Comparison of ENCODE assay signal across 15 cellular contexts in genomic region chr22:49815641-49816071, GRCh38. TPM values are rescaled to one million over a fixed set of nuclear protein-coding genes. Genes with fewer than 3 reads are reported as not detected.
DNase-seq lines count a peak whose midpoint lies in the region; ATAC-seq, FAIRE-seq and TF ChIP-seq lines count a peak whose summit lies in the region.
"Had no signal": no experiment of that assay in that cellular context is flagged by ENCODE, and none has a peak within 500 bp of the region (broad histone marks: within the 10 kb centered on the region; RNA-seq: fewer than 3 reads in every experiment).

No MANE protein-coding gene starts in this region.

- peaks cover 99% of the 10 kb centered on the region for H3K79me2 ChIP-seq in PC-3 (ENCODE audit: low read length)
- peaks cover 67% of the 10 kb centered on the region for H3K79me2 ChIP-seq in GM12878 (ENCODE audit: control insufficient read depth, insufficient read depth, low read length)

- peaks cover 57% of the 10 kb centered on the region for H3K4me1 Mint-ChIP-seq in activated CD4-positive, alpha-beta T cell treated with anti-CD3 and anti-CD28 coated beads, Interleukin-2, amount 10 ng/mL, durations not matched to agents 7 days and 5 days
- H3K4me1 Mint-ChIP-seq in natural killer cell = peaks cover 54 to 71% of the 10 kb centered on the region in 2 donors
- H3K4me1 Mint-ChIP-seq in HFFc6 (ENCODE audit: low read depth) = peaks cover 10% of the 10 kb centered on the region

- H3K27ac Mint-ChIP-seq in activated CD4-positive, alpha-beta T cell treated with anti-CD3 and anti-CD28 coated beads, Interleukin-2, amount 10 ng/mL, durations not matched to agents 7 days and 5 days = no peak overlapping the region
- H3K27ac Mint-ChIP-seq in natural killer cell (peak overlapping the region in 1 of 2 donors; percentile 69), HFFc6 (no peak overlapping the region)
- H3K27ac Mint-ChIP-seq: dendritic cell treated with granulocyte-macrophage colony-stimulating factor and Interleukin-4, amounts not matched to agents 40 ng/mL and 50 ng/mL, for 4 days had no signal

- H3K27me3 ChIP-seq in PC-3 (ENCODE audit: low read length) (no peaks in the 10 kb centered on the region), GM12878 (replicated peaks in 1 of 2; ENCODE audit: control insufficient read depth in 2 of 2, insufficient read depth in 2 of 2, low read length in 1 of 2) (no peaks in the 10 kb centered on the region), SJCRH30 (no peaks in the 10 kb centered on the region)
- H3K27me3 ChIP-seq: spleen, tibial nerve had no signal

- H3K9me3 ChIP-seq in PC-3 (ENCODE audit: low read length) (no peaks in the 10 kb centered on the region), GM12878 (replicated peaks; ENCODE audit: control insufficient read depth, insufficient read depth, low read length) (no peaks in the 10 kb centered on the region), SJCRH30 (replicated peaks) (no peaks in the 10 kb centered on the region)
- H3K9me3 ChIP-seq: spleen, tibial nerve had no signal

- peak; percentile 23 for FAIRE-seq in GM12878 (lab: Jason Lieb, UNC)

- DNase-seq in activated CD4-positive, alpha-beta T cell treated with anti-CD3 and anti-CD28 coated beads, Interleukin-2, amount 50 U/mL, for 48 hours = peak; percentile 12 to 34
- no peak for DNase-seq in activated CD4-positive, alpha-beta T cell treated with anti-CD3 and anti-CD28 coated beads, Interleukin-2, amount 10 ng/mL, durations not matched to agents 7 days and 5 days
- DNase-seq in PC-3 (peak; percentile 70), GM12878 (ENCODE audit: low read depth, low spot score) (peak; percentile 15), natural killer cell (no peak), SJCRH30 (no peak), HFFc6 (no peak)
- DNase-seq: activated CD4-positive, CD25-positive, alpha-beta regulatory T cell treated with anti-CD3 and anti-CD28 coated beads, Interleukin-2, amount 50 U/mL, for 72 hours; mesenchymal stem cell; NCI-H1105; spleen had no signal

- no peak overlapping the region for H3K4me3 Mint-ChIP-seq in activated CD4-positive, alpha-beta T cell treated with anti-CD3 and anti-CD28 coated beads, Interleukin-2, amount 10 ng/mL, durations not matched to agents 7 days and 5 days
- H3K4me3 Mint-ChIP-seq in natural killer cell = peak overlapping the region; percentile 17
- no peak overlapping the region for H3K4me3 Mint-ChIP-seq in HFFc6
- H3K4me3 Mint-ChIP-seq: activated naive CD4-positive, alpha-beta T cell treated with anti-CD3 and anti-CD28 coated beads, Interleukin-2, amount 50 U/mL, for 24 hours; dendritic cell treated with granulocyte-macrophage colony-stimulating factor and Interleukin-4, amounts not matched to agents 40 ng/mL and 50 ng/mL, for 4 days had no signal

- peaks cover 15% of the 10 kb centered on the region for H3K4me1 ChIP-seq in PC-3 (ENCODE audit: insufficient read depth, low read length)
- peaks cover 8% of the 10 kb centered on the region for H3K4me1 ChIP-seq in GM12878 (ENCODE audit: control insufficient read depth, insufficient read depth, low read length)
- H3K4me1 ChIP-seq in SJCRH30 = no peaks in the 10 kb centered on the region

- SMC1A ChIA-PET in GM12878 (lab: Charles Lee; ENCODE audit: uncharacterized antibody, unreplicated experiment) = no interaction called here

- peak overlapping the region; percentile 76 for H3K4me2 ChIP-seq in PC-3 (ENCODE audit: low read length)
- no peak overlapping the region for H3K4me2 ChIP-seq in GM12878 (ENCODE audit: control insufficient read depth, insufficient read depth)

- no peak for TF ChIP-seq RAD21 in GM12878 (IDR thresholded peaks at IDR 0.05; ENCODE audit: insufficient read depth, low read depth, low read length)

- no peak overlapping the region for H3K9ac ChIP-seq in PC-3 (ENCODE audit: low read length)
- H3K9ac ChIP-seq in GM12878 (ENCODE audit: control insufficient read depth, insufficient read depth, low read length) = no peak overlapping the region; the same call in 1 of the 2 replicates

- H3K27me3 Mint-ChIP-seq in activated CD4-positive, alpha-beta T cell treated with anti-CD3 and anti-CD28 coated beads, Interleukin-2, amount 10 ng/mL, durations not matched to agents 7 days and 5 days = no peaks in the 10 kb centered on the region
- H3K27me3 Mint-ChIP-seq in natural killer cell (ENCODE audit: low read depth in 2 of 2) = no peaks in the 10 kb centered on the region
- peaks cover 2% of the 10 kb centered on the region; the same call in 1 of the 2 replicates for H3K27me3 Mint-ChIP-seq in HFFc6 (ENCODE audit: insufficient read depth)
- H3K27me3 Mint-ChIP-seq: activated naive CD4-positive, alpha-beta T cell treated with anti-CD3 and anti-CD28 coated beads, Interleukin-2, amount 50 U/mL, for 24 hours; dendritic cell treated with granulocyte-macrophage colony-stimulating factor and Interleukin-4, amounts not matched to agents 40 ng/mL and 50 ng/mL, for 4 days had no signal

- H3K9me3 Mint-ChIP-seq in activated CD4-positive, alpha-beta T cell treated with anti-CD3 and anti-CD28 coated beads, Interleukin-2, amount 10 ng/mL, durations not matched to agents 7 days and 5 days = no peaks in the 10 kb centered on the region
- H3K9me3 Mint-ChIP-seq in natural killer cell (no peaks in the 10 kb centered on the region), HFFc6 (no peaks in the 10 kb centered on the region)
- H3K9me3 Mint-ChIP-seq: activated naive CD4-positive, alpha-beta T cell treated with anti-CD3 and anti-CD28 coated beads, Interleukin-2, amount 50 U/mL, for 24 hours; dendritic cell treated with granulocyte-macrophage colony-stimulating factor and Interleukin-4, amounts not matched to agents 40 ng/mL and 50 ng/mL, for 4 days had no signal

- no peaks in the 10 kb centered on the region for H3K9me2 ChIP-seq in PC-3 (replicated peaks; ENCODE audit: low read length)

- BruUV-seq in PC-3 (replicated peaks; lab: Mats Ljungman, UMichigan) (no TSS peak), GM12878 (replicated peaks; lab: Mats Ljungman, UMichigan) (no TSS peak)

- POLR2A ChIA-PET in activated CD4-positive, alpha-beta T cell treated with anti-CD3 and anti-CD28 coated beads, Interleukin-2, amount 10 ng/mL, durations not matched to agents 7 days and 5 days (lab: Charles Lee) = no interaction called here
- POLR2A ChIA-PET in PC-3 (lab: Charles Lee; ENCODE audit: unreplicated experiment) = no interaction called here
- POLR2A ChIA-PET in GM12878 (lab: Charles Lee) = no interaction called here

- ATAC-seq in PC-3 = peak; percentile 86
- peak; percentile 68 for ATAC-seq in GM12878
- ATAC-seq in natural killer cell = peak in 1 of 3 donors; percentile 9
- ATAC-seq in GM18870 (IDR thresholded peaks at IDR 0.05; ENCODE audit: unreplicated experiment) = no peak

- H3K36me3 Mint-ChIP-seq in activated CD4-positive, alpha-beta T cell treated with anti-CD3 and anti-CD28 coated beads, Interleukin-2, amount 10 ng/mL, durations not matched to agents 7 days and 5 days (ENCODE audit: low read depth) = peaks cover 61% of the 10 kb centered on the region
- H3K36me3 Mint-ChIP-seq in natural killer cell = no peaks in the 10 kb centered on the region
- peaks cover 15% of the 10 kb centered on the region; the same call in 1 of the 2 replicates for H3K36me3 Mint-ChIP-seq in HFFc6 (ENCODE audit: low read depth)

- H4K20me1 ChIP-seq in PC-3 (ENCODE audit: low read length) = peaks cover 58% of the 10 kb centered on the region; the same call in 1 of the 2 replicates
- peaks cover 3% of the 10 kb centered on the region for H4K20me1 ChIP-seq in GM12878 (ENCODE audit: control insufficient read depth, insufficient read depth)

- TF ChIP-seq EP300 in GM12878 (IDR thresholded peaks at IDR 0.05; ENCODE audit: borderline replicate concordance in 1 of 2, control insufficient read depth in 1 of 2, low read depth in 2 of 2, low read length in 2 of 2) = no peak

- 43% methylated on average over 15 of the region's 15 CpGs for WGBS in GM12878 (ENCODE audit: insufficient coverage, insufficient replicate concordance, low lambda C conversion rate, missing lambda C conversion rate)

- H2AFZ ChIP-seq in PC-3 (ENCODE audit: low read length) = no peak overlapping the region
- no peak overlapping the region for H2AFZ ChIP-seq in GM12878 (ENCODE audit: control insufficient read depth, low read depth, low read length)

- H3K36me3 ChIP-seq in PC-3 (ENCODE audit: low read depth, low read length) (peaks cover 6% of the 10 kb centered on the region; the same call in 1 of the 2 replicates), GM12878 (ENCODE audit: control insufficient read depth in 2 of 2, insufficient read depth in 2 of 2, low read length in 1 of 2) (peaks cover 15 to 34% of the 10 kb centered on the region in 2 experiments), SJCRH30 (peaks cover 95% of the 10 kb centered on the region)

- TF ChIP-seq POLR2A in GM12878 (IDR thresholded peaks at IDR 0.05; ENCODE audit: low read depth, low read length) = no peak; the same call in none of the 2 replicates

- RAD21 ChIA-PET in GM12878 (lab: Charles Lee; ENCODE audit: unreplicated experiment) = no interaction called here

- H3K27ac ChIP-seq in PC-3 (ENCODE audit: low read length) (peak overlapping the region; percentile 41; the same call in 1 of the 2 replicates), GM12878 (ENCODE audit: control insufficient read depth, insufficient read depth) (no peak overlapping the region), SJCRH30 (no peak overlapping the region)
- H3K27ac ChIP-seq: spleen, tibial nerve had no signal

- TF ChIP-seq CTCF in PC-3 (conservative IDR thresholded peaks at IDR 0.05; ENCODE audit: low read depth, low read length) (no peak), GM12878 (IDR thresholded peaks at IDR 0.05 in 2 of 3, conservative IDR thresholded peaks at IDR 0.05 in 1 of 3; ENCODE audit: control insufficient read depth in 2 of 3, extremely low read depth in 1 of 3, insufficient read depth in 1 of 3, low read depth in 3 of 3, low read length in 3 of 3) (no peak; a peak in 1 of 6 replicates), natural killer cell (IDR thresholded peaks at IDR 0.05) (no peak), HFFc6 (IDR thresholded peaks at IDR 0.05) (no peak)

- H3F3A ChIP-seq in PC-3 (ENCODE audit: low read length, unreplicated experiment) = no peaks in the 10 kb centered on the region

- CTCF ChIA-PET in activated CD4-positive, alpha-beta T cell treated with anti-CD3 and anti-CD28 coated beads, Interleukin-2, amount 10 ng/mL, durations not matched to agents 7 days and 5 days (lab: Charles Lee) = no interaction called here
- CTCF ChIA-PET in PC-3 (lab: Charles Lee) = no interaction called here
- CTCF ChIA-PET in GM12878 (lab: Yijun Ruan, JAX) = no interaction called here

- intact Hi-C loops in PC-3 (cut with micrococcal nuclease) = no loop called here
- intact Hi-C loops in GM12878 (cut with micrococcal nuclease; ENCODE audit: unreplicated experiment) = no loop called here
- intact Hi-C loops in natural killer cell (cut with micrococcal nuclease) = no loop called here

- in situ Hi-C loops in GM12878 (cut with MboI) = no loop called here

- H3K4me3 ChIP-seq in PC-3 (ENCODE audit: low read length) = peak overlapping the region; percentile 43; the same call in 1 of the 2 replicates
- H3K4me3 ChIP-seq in GM12878 = no peak overlapping the region
- no peak overlapping the region for H3K4me3 ChIP-seq in SJCRH30
- H3K4me3 ChIP-seq: spleen, tibial nerve had no signal

RNA-seq across cellular contexts. Expression of gene BRD1, which starts 12.0 kb away (rescaled TPM):
- 10 to 100 TPM; 46.9 to 49.2 TPM for total RNA-seq in activated CD4-positive, alpha-beta T cell treated with anti-CD3 and anti-CD28 coated beads, Interleukin-2, amount 10 ng/mL, durations not matched to agents 7 days and 5 days
- total RNA-seq in PC-3 (2014; rRNA removed) (19.1 and 23.0 TPM in 2 replicates), GM12878 (2014; rRNA removed) (15.2 and 16.4 TPM in 2 replicates), GM12878 (2014; rRNA removed; fragmentation: Illumina TruSeq; extraction: Trizol) (11.7 and 12.3 TPM in 2 replicates), GM12878 (2021) (26.4 and 26.9 TPM in 2 replicates), natural killer cell (100 to 1,000 TPM; 126 to 154 (median 132) TPM)
- 53.3 and 67.3 TPM in 2 replicates for total RNA-seq in GM12878 (2013; cell fraction: nucleolus; rRNA removed)
- 6.0 TPM for polyA plus RNA-seq in GM12878 (2011; ENCODE audit: low read depth)
- polyA plus RNA-seq in GM12878 (2011; rRNA removed) (4.1 and 4.8 TPM in 2 replicates), GM12878 (2014; fragmentation: Illumina TruSeq; extraction: Trizol) (4.2 and 9.4 TPM in 2 replicates), GM12878 (2014; fragmentation: Nextera tagmentation; extraction: Ambion mirVana) (1 to 10 TPM in 1 of 2 experiments, under 1 TPM in 1; 0.90 to 2.1 TPM), GM12878 (2014; rRNA removed) (17.9 and 19.0 TPM in 2 replicates), GM12878 (2016; fragmentation: Nextera tagmentation; extraction: Ambion mirVana) (1 to 10 TPM; 2.9 to 3.2 TPM)
- polyA plus RNA-seq in GM12878 (2011; cell fraction: cytosol; rRNA removed) = 5.0 TPM in 2 replicates
- 30.6 and 48.0 TPM in 2 replicates for polyA plus RNA-seq in GM12878 (2011; cell fraction: nucleus; rRNA removed)
- 13.8 and 14.2 TPM in 2 replicates for polyA plus RNA-seq in GM12878 (2012)
- 7.3 and 10.7 TPM in 2 replicates for polyA minus RNA-seq in GM12878 (2011; rRNA and poly(A)+ RNA removed)
- 5.3 and 5.6 TPM in 2 replicates for polyA minus RNA-seq in GM12878 (2011; cell fraction: cytosol; rRNA and poly(A)+ RNA removed)
- polyA minus RNA-seq in GM12878 (2011; cell fraction: nucleus; rRNA and poly(A)+ RNA removed) = 14.0 and 24.9 TPM in 2 replicates
- 41.0 and 44.7 TPM in 2 replicates for total RNA-seq in SJCRH30 (2014; rRNA removed; shearing (Covaris generic))
- total RNA-seq in HFFc6 (2021; fragmentation: NEBNext Ultra II Directional; extraction: Animal tissue kit (Norgen Biotek cat#: 25700)) = 10 to 100 TPM; 17.2 to 20.8 (median 18.1) TPM

RNA-seq across cellular contexts. Expression of gene ZBED4, which starts 38.0 kb away (rescaled TPM):
- 10 to 100 TPM; 20.0 to 20.8 TPM for total RNA-seq in activated CD4-positive, alpha-beta T cell treated with anti-CD3 and anti-CD28 coated beads, Interleukin-2, amount 10 ng/mL, durations not matched to agents 7 days and 5 days
- total RNA-seq in PC-3 (2014; rRNA removed) = 11.5 and 14.3 TPM in 2 replicates
- 28.5 and 31.8 TPM in 2 replicates for total RNA-seq in GM12878 (2013; cell fraction: nucleolus; rRNA removed)
- 14.1 and 14.7 TPM in 2 replicates for total RNA-seq in GM12878 (2014; rRNA removed)
- 9.0 and 9.9 TPM in 2 replicates for total RNA-seq in GM12878 (2014; rRNA removed; fragmentation: Illumina TruSeq; extraction: Trizol)
- 21.2 and 21.6 TPM in 2 replicates for total RNA-seq in GM12878 (2021)
- polyA plus RNA-seq in GM12878 (2011; ENCODE audit: low read depth) = 7.8 TPM
- 3.9 and 6.1 TPM in 2 replicates for polyA plus RNA-seq in GM12878 (2011; rRNA removed)
- polyA plus RNA-seq in GM12878 (2011; cell fraction: cytosol; rRNA removed) = 6.0 and 8.5 TPM in 2 replicates
- 10.7 and 13.5 TPM in 2 replicates for polyA plus RNA-seq in GM12878 (2011; cell fraction: nucleus; rRNA removed)
- 11.6 and 11.8 TPM in 2 replicates for polyA plus RNA-seq in GM12878 (2012)
- 10.6 and 14.9 TPM in 2 replicates for polyA plus RNA-seq in GM12878 (2014; fragmentation: Illumina TruSeq; extraction: Trizol)
- polyA plus RNA-seq in GM12878 (2014; fragmentation: Nextera tagmentation; extraction: Ambion mirVana) = 1 to 10 TPM; 2.3 to 2.7 TPM
- 10.6 and 11.0 TPM in 2 replicates for polyA plus RNA-seq in GM12878 (2014; rRNA removed)
- polyA plus RNA-seq in GM12878 (2016; fragmentation: Nextera tagmentation; extraction: Ambion mirVana) = 10 to 100 TPM; 14.9 to 16.8 TPM
- polyA minus RNA-seq in GM12878 (2011; rRNA and poly(A)+ RNA removed) = 8.4 and 11.6 TPM in 2 replicates
- polyA minus RNA-seq in GM12878 (2011; cell fraction: cytosol; rRNA and poly(A)+ RNA removed) = 7.1 and 7.4 TPM in 2 replicates
- 4.6 and 9.8 TPM in 2 replicates for polyA minus RNA-seq in GM12878 (2011; cell fraction: nucleus; rRNA and poly(A)+ RNA removed)
- 10 to 100 TPM; 21.1 to 24.5 (median 22.7) TPM for total RNA-seq in natural killer cell
- 48.7 and 53.2 TPM in 2 replicates for total RNA-seq in SJCRH30 (2014; rRNA removed; shearing (Covaris generic))
- 10 to 100 TPM in 1 of 6 experiments, 1 to 10 TPM in 5; 7.9 to 10.9 (median 9.0) TPM for total RNA-seq in HFFc6 (2021; fragmentation: NEBNext Ultra II Directional; extraction: Animal tissue kit (Norgen Biotek cat#: 25700))

Comparison
In these comparisons a context has a peak if more than half of its experiments do, and no peak if none do; other contexts are left out.
1. DNase-seq: peak in activated CD4-positive, alpha-beta T cell treated with anti-CD3 and anti-CD28 coated beads, Interleukin-2, amount 50 U/mL, for 48 hours (2 of 2), PC-3 (single experiment) and GM12878 (single experiment); none in activated CD4-positive, alpha-beta T cell treated with anti-CD3 and anti-CD28 coated beads, Interleukin-2, amount 10 ng/mL, durations not matched to agents 7 days and 5 days (single experiment), natural killer cell (single experiment), SJCRH30 (0 of 2) and HFFc6 (single experiment).